Comparison of ENCODE assay signal across 17 cellular contexts in genomic region chr5:154258531-154259217, GRCh38.
DNase-seq lines count a peak whose midpoint lies in the region; ATAC-seq, FAIRE-seq and TF ChIP-seq lines count a peak whose summit lies in the region.
"Had no signal": no experiment of that assay in that cellular context is flagged by ENCODE, and none has a peak within 500 bp of the region (broad histone marks: within the 10 kb centered on the region; RNA-seq: fewer than 3 reads in every experiment).

No MANE protein-coding gene starts in this region.

- H3K27me3 ChIP-seq in GM23338 (ENCODE audit: insufficient read depth), result no peaks in the 10 kb centered on the region
- H3K27me3 ChIP-seq: SJCRH30 had no signal

- no peak overlapping the region for H2AFZ ChIP-seq in GM23338
- H2AFZ ChIP-seq: PC-9 had no signal

- no peak overlapping the region for H3K4me2 ChIP-seq in GM23338
- H3K4me2 ChIP-seq: A549, PC-9 had no signal

- H3K4me3 ChIP-seq in HEK293 (ENCODE audit: low read depth, low read length), result no peak overlapping the region
- no peak overlapping the region for H3K4me3 ChIP-seq in GM23338
- H3K4me3 ChIP-seq: A549, PC-9, SJCRH30 had no signal

- H3K79me2 ChIP-seq in GM23338 (replicated peaks; ENCODE audit: insufficient read depth), result no peaks in the 10 kb centered on the region

- peaks cover 3% of the 10 kb centered on the region for H3K27me3 Mint-ChIP-seq in GM23338 (ENCODE audit: insufficient read depth, low read depth, poor library complexity)
- H3K27me3 Mint-ChIP-seq in glutamatergic neuron (ENCODE audit: unreplicated experiment), result no peaks in the 10 kb centered on the region

- no peak for TF ChIP-seq CTCF in HEK293 (tag by site-specific recombination; IDR thresholded peaks at IDR 0.05)
- no peak for TF ChIP-seq CTCF in GM23338 (conservative IDR thresholded peaks at IDR 0.05; ENCODE audit: low read depth in 2 of 2)
- TF ChIP-seq CTCF in glutamatergic neuron (IDR thresholded peaks at IDR 0.05; ENCODE audit: partially characterized antibody, unreplicated experiment), result no peak

- peak; percentile 61 for FAIRE-seq in colon (lab: Jason Lieb, UNC)
- FAIRE-seq: A549 had no signal

- H3K9me3 Mint-ChIP-seq in GM23338 (no peaks in the 10 kb centered on the region; the same call in 2 of the 3 replicates), glutamatergic neuron (ENCODE audit: unreplicated experiment) (no peaks in the 10 kb centered on the region)
- H3K9me3 Mint-ChIP-seq: HFFc6 had no signal

- POLR2A ChIA-PET in HEK293 (lab: Yijun Ruan, JAX), result no interaction called here

- H3K36me3 ChIP-seq in HEK293 (ENCODE audit: control insufficient read depth in 2 of 2, insufficient read depth in 1 of 2, low read length in 2 of 2) (no peaks in the 10 kb centered on the region), GM23338 (ENCODE audit: insufficient read depth) (no peaks in the 10 kb centered on the region)

- H3K4me3 Mint-ChIP-seq in GM23338 (no peak overlapping the region), glutamatergic neuron (ENCODE audit: unreplicated experiment) (no peak overlapping the region)
- H3K4me3 Mint-ChIP-seq: HFFc6 had no signal

- no peak for ATAC-seq in GM23338
- ATAC-seq in HG03097 (IDR thresholded peaks at IDR 0.05; ENCODE audit: low FRiP score, unreplicated experiment), result no peak
- ATAC-seq: A549 had no signal

- H3K27ac ChIP-seq in HEK293 (ENCODE audit: extremely low read depth, low read depth, low read length) (no peak overlapping the region), GM23338 (ENCODE audit: low read depth) (no peak overlapping the region)
- H3K27ac ChIP-seq: A549, PC-9 had no signal

- no peaks in the 10 kb centered on the region for H3K9me2 ChIP-seq in GM23338 (ENCODE audit: insufficient read depth)

- H4K20me1 ChIP-seq in GM23338 (replicated peaks; ENCODE audit: insufficient read depth), result no peaks in the 10 kb centered on the region

- H3K9me3 ChIP-seq in HEK293 (ENCODE audit: control insufficient read depth, insufficient read depth, low read depth, low read length), result no peaks in the 10 kb centered on the region
- H3K9me3 ChIP-seq: A549, SJCRH30 had no signal

- H3K4me1 ChIP-seq in HEK293 (ENCODE audit: control insufficient read depth, insufficient read depth, low read length) (no peaks in the 10 kb centered on the region), GM23338 (ENCODE audit: insufficient read depth) (peaks cover 45% of the 10 kb centered on the region)

- peaks cover 5% of the 10 kb centered on the region; the same call in 1 of the 3 replicates for H3K36me3 Mint-ChIP-seq in GM23338 (ENCODE audit: low read depth)
- H3K36me3 Mint-ChIP-seq in glutamatergic neuron (ENCODE audit: unreplicated experiment), result peaks cover 10% of the 10 kb centered on the region

- peaks cover 42% of the 10 kb centered on the region for H3K4me1 Mint-ChIP-seq in GM23338
- H3K4me1 Mint-ChIP-seq in glutamatergic neuron (ENCODE audit: low read depth, unreplicated experiment), result no peaks in the 10 kb centered on the region

- no peak overlapping the region for H3K27ac Mint-ChIP-seq in GM23338
- H3K27ac Mint-ChIP-seq in glutamatergic neuron (ENCODE audit: unreplicated experiment), result no peak overlapping the region
- H3K27ac Mint-ChIP-seq: HFFc6 had no signal

- DNase-seq in COLO668 (lab: John Stamatoyannopoulos, UW; ENCODE audit: unreplicated experiment), result peak; percentile 26
- peak; percentile 9 to 15 for DNase-seq in lung microvascular endothelial cell (ENCODE audit: low read depth in 2 of 2)
- DNase-seq in GM23338 (ENCODE audit: low spot score), result no peak
- no peak for DNase-seq in islet precursor cell
- DNase-seq in glutamatergic neuron, result no peak
- DNase-seq: C1 segment of cervical spinal cord, DMS 273 treated with DMSO at 0.1 percent for 48 hours, HFFc6, NCI-H1105 treated with DMSO at 0.1 percent for 48 hours, NCI-H1930, NCI-H774, PC-9, SJCRH30 had no signal

- no peaks in the 10 kb centered on the region for H3F3A ChIP-seq in GM23338 (replicated peaks; ENCODE audit: low read depth)

- CTCF ChIA-PET in HEK293 (lab: Yijun Ruan, JAX), result no interaction called here

TF ChIP-seq in HEK293, 187 proteins besides CTCF, POLR2A, EP300 and RAD21:
- TF ChIP-seq ZNF529 (tag by site-specific recombination; IDR thresholded peaks at IDR 0.05; ENCODE audit: insufficient replicate concordance), result peak; percentile 93
- no peak for TF ChIP-seq ZNF404 (tag by site-specific recombination; IDR thresholded peaks at IDR 0.05)

TF ChIP-seq in GM23338, 12 proteins besides CTCF, POLR2A, EP300 and RAD21:
- no peak for TF ChIP-seq CREB1 (CRISPR knock-in tag; IDR thresholded peaks at IDR 0.05; ENCODE audit: low read depth)
- no peak for TF ChIP-seq ZNF331 (CRISPR knock-in tag; IDR thresholded peaks at IDR 0.05; ENCODE audit: low read depth)
- TF ChIP-seq POLR2AphosphoS5 (IDR thresholded peaks at IDR 0.05; ENCODE audit: low read depth), result no peak
- TF ChIP-seq, protein P1, sequence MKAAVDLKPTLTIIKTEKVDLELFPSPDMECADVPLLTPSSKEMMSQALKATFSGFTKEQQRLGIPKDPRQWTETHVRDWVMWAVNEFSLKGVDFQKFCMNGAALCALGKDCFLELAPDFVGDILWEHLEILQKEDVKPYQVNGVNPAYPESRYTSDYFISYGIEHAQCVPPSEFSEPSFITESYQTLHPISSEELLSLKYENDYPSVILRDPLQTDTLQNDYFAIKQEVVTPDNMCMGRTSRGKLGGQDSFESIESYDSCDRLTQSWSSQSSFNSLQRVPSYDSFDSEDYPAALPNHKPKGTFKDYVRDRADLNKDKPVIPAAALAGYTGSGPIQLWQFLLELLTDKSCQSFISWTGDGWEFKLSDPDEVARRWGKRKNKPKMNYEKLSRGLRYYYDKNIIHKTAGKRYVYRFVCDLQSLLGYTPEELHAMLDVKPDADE (IDR thresholded peaks at IDR 0.05), result no peak
- no peak for TF ChIP-seq EZH2 (IDR thresholded peaks at IDR 0.05; ENCODE audit: low read depth, unreplicated experiment)
- TF ChIP-seq JUNB (IDR thresholded peaks at IDR 0.05; ENCODE audit: unreplicated experiment), result no peak
- TF ChIP-seq REST (IDR thresholded peaks at IDR 0.05; ENCODE audit: unreplicated experiment), result no peak
- no peak for TF ChIP-seq STAT1 (IDR thresholded peaks at IDR 0.05; ENCODE audit: unreplicated experiment)
TF ChIP-seq in GM23338: peak in this region for 0.

Comparison
In these comparisons a context has a peak if more than half of its experiments do, and no peak if none do; other contexts are left out.
1. DNase-seq: peak in COLO668 (single experiment) and lung microvascular endothelial cell (2 of 2); none in GM23338 (single experiment), islet precursor cell (single experiment) and glutamatergic neuron (single experiment).